Comparison of ENCODE assay signal across 8 cellular contexts in genomic region chr4:84529169-84529751, GRCh38. TPM values are rescaled to one million over a fixed set of nuclear protein-coding genes. Genes with fewer than 3 reads are reported as not detected.
DNase-seq lines count a peak whose midpoint lies in the region; ATAC-seq and TF ChIP-seq lines count a peak whose summit lies in the region.

No MANE protein-coding gene starts in this region.

- no peak for DNase-seq in left ventricle myocardium inferior
- no peak for DNase-seq in Right ventricle myocardium superior
- peak; percentile 10 for DNase-seq in KG1 (lab: John Stamatoyannopoulos, UW)
- DNase-seq in WTC11 (ENCODE audit: low spot score) = no peak
- DNase-seq in left kidney (ENCODE audit: low read depth, low spot score) = peak; percentile 34
- no peak for DNase-seq in GF-D8 (lab: John Stamatoyannopoulos, UW)
- no peak for DNase-seq in activated naive CD4-positive, alpha-beta T cell treated with Interleukin-2 at 50 U/mL for 16 hours
- DNase-seq in activated CD4-positive, alpha-beta T cell treated with anti-CD3 and anti-CD28 coated beads, Interleukin-2, amount 10 ng/mL, durations not matched to agents 24 days and 14 days = no peak

- no peaks in the 10 kb centered on the region for H3K36me3 ChIP-seq in left ventricle myocardium inferior

- H3K36me3 Mint-ChIP-seq in WTC11 = peaks cover 3% of the 10 kb centered on the region; the same call in 1 of the 2 replicates
- no peaks in the 10 kb centered on the region for H3K36me3 Mint-ChIP-seq in activated CD4-positive, alpha-beta T cell treated with anti-CD3 and anti-CD28 coated beads, Interleukin-2, amount 10 ng/mL, durations not matched to agents 24 days and 14 days (ENCODE audit: low read depth)

- TF ChIP-seq CTCF in left ventricle myocardium inferior (IDR thresholded peaks at IDR 0.05; ENCODE audit: borderline replicate concordance) = peak; percentile 66
- peak; percentile 63 for TF ChIP-seq CTCF in WTC11 (IDR thresholded peaks at IDR 0.05)

- H3K4me1 Mint-ChIP-seq in WTC11 = peaks cover 7% of the 10 kb centered on the region
- no peaks in the 10 kb centered on the region for H3K4me1 Mint-ChIP-seq in activated CD4-positive, alpha-beta T cell treated with anti-CD3 and anti-CD28 coated beads, Interleukin-2, amount 10 ng/mL, durations not matched to agents 24 days and 14 days

- H3K27ac Mint-ChIP-seq in WTC11 = no peak overlapping the region
- no peak overlapping the region for H3K27ac Mint-ChIP-seq in activated CD4-positive, alpha-beta T cell treated with anti-CD3 and anti-CD28 coated beads, Interleukin-2, amount 10 ng/mL, durations not matched to agents 24 days and 14 days

- peaks cover 12% of the 10 kb centered on the region for H3K9me3 ChIP-seq in left ventricle myocardium inferior (replicated peaks)

- no peak overlapping the region for H3K27ac ChIP-seq in left ventricle myocardium inferior (replicated peaks)

- H3K4me3 Mint-ChIP-seq in WTC11 = no peak overlapping the region
- no peak overlapping the region for H3K4me3 Mint-ChIP-seq in activated CD4-positive, alpha-beta T cell treated with anti-CD3 and anti-CD28 coated beads, Interleukin-2, amount 10 ng/mL, durations not matched to agents 24 days and 14 days

- H3K4me1 ChIP-seq in left ventricle myocardium inferior = no peaks in the 10 kb centered on the region

- intact Hi-C loops in left ventricle myocardium inferior (cut with micrococcal nuclease) = no loop called here
- intact Hi-C loops in Right ventricle myocardium superior (cut with DNase I) = no loop called here
- intact Hi-C loops in activated CD4-positive, alpha-beta T cell treated with anti-CD3 and anti-CD28 coated beads, Interleukin-2, amount 10 ng/mL, durations not matched to agents 24 days and 14 days (cut with micrococcal nuclease) = no loop called here

- no peaks in the 10 kb centered on the region for H3K27me3 Mint-ChIP-seq in WTC11 (ENCODE audit: low read depth)
- peaks cover 7% of the 10 kb centered on the region for H3K27me3 Mint-ChIP-seq in activated CD4-positive, alpha-beta T cell treated with anti-CD3 and anti-CD28 coated beads, Interleukin-2, amount 10 ng/mL, durations not matched to agents 24 days and 14 days

- H3K9me3 Mint-ChIP-seq in WTC11 = peaks cover 12% of the 10 kb centered on the region
- no peaks in the 10 kb centered on the region for H3K9me3 Mint-ChIP-seq in activated CD4-positive, alpha-beta T cell treated with anti-CD3 and anti-CD28 coated beads, Interleukin-2, amount 10 ng/mL, durations not matched to agents 24 days and 14 days

- no peak for ATAC-seq in Right ventricle myocardium superior (ENCODE audit: poor library complexity)
- ATAC-seq in WTC11 = no peak

- peaks cover 13% of the 10 kb centered on the region for H3K27me3 ChIP-seq in left ventricle myocardium inferior (ENCODE audit: low read depth)

- POLR2A ChIA-PET in WTC11 (lab: Charles Lee) = interaction anchor here (0.8 kb wide), 1 partner anchor 213 kb away, joined by 3 read pairs; no protein-coding TSS in a partner anchor

- CTCF ChIA-PET in WTC11 (lab: Charles Lee) = interaction anchor here (0.6 to 2.1 kb wide), 21 partner anchors 9 to 1707 kb away, joined by 3 to 17 read pairs (median 5); partner anchors contain the start of gene NKX6-1

- no peak overlapping the region for H3K4me3 ChIP-seq in left ventricle myocardium inferior

TF ChIP-seq in WTC11, 78 proteins besides CTCF, POLR2A, EP300 and RAD21:
- TF ChIP-seq NR1H2 (CRISPR knock-in tag; IDR thresholded peaks at IDR 0.05) (no peak), ZNF671 (CRISPR knock-in tag; IDR thresholded peaks at IDR 0.05) (no peak)

RNA-seq across cellular contexts. Expression of gene NKX6-1, which starts 30.2 kb away (rescaled TPM):
- not detected for total RNA-seq in left ventricle myocardium inferior
- total RNA-seq in Right ventricle myocardium superior = not detected
- total RNA-seq in WTC11 (2021) = 0.09 to 0.14 TPM (median 0.09 TPM) in 3 replicates
- not detected in 2 replicates for total RNA-seq in activated CD4-positive, alpha-beta T cell treated with anti-CD3 and anti-CD28 coated beads, Interleukin-2, amount 10 ng/mL, durations not matched to agents 24 days and 14 days

RNA-seq across cellular contexts. Expression of gene CDS1, which starts 53.7 kb away (rescaled TPM):
- total RNA-seq in left ventricle myocardium inferior (1.3 TPM), Right ventricle myocardium superior (0.19 TPM), WTC11 (2021) (17.4 to 18.3 TPM (median 18.2 TPM) in 3 replicates)
- total RNA-seq in activated CD4-positive, alpha-beta T cell treated with anti-CD3 and anti-CD28 coated beads, Interleukin-2, amount 10 ng/mL, durations not matched to agents 24 days and 14 days = not detected in 2 replicates

Comparison
In these comparisons a context has a peak if more than half of its experiments do, and no peak if none do; other contexts are left out.
1. DNase-seq: peak in KG1 (single experiment) and left kidney (single experiment); none in left ventricle myocardium inferior (single experiment), Right ventricle myocardium superior (single experiment), WTC11 (single experiment), GF-D8 (single experiment), activated naive CD4-positive, alpha-beta T cell treated with Interleukin-2 at 50 U/mL for 16 hours (single experiment) and activated CD4-positive, alpha-beta T cell treated with anti-CD3 and anti-CD28 coated beads, Interleukin-2, amount 10 ng/mL, durations not matched to agents 24 days and 14 days (single experiment).